In the genomic region with DNA sequence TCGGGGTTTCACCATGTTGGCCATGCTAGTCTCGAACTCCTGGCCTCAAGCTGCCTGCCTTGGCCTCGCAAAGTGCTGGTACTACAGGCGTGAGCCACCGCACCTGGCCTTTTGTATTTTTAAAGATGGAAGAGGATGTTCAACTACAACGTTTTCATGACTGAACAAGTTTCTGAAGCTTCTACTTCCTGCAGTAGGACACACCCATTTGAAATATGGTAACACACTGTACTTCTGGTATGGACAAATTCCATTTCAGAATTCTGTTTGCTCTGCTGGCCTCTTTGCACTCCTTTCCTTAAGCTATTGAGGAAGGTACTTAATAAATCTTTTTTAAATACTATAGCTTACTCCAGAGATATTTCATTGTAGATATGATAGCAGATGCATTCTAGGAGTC, we compare ENCODE assay signal across 20 cellular contexts. TPM values are rescaled to one million over a fixed set of nuclear protein-coding genes. Genes with fewer than 3 reads are reported as not detected.
DNase-seq lines count a peak whose midpoint lies in the region; ATAC-seq and TF ChIP-seq lines count a peak whose summit lies in the region.
"Had no signal": no experiment of that assay in that cellular context is flagged by ENCODE, and none has a peak within 500 bp of the region (broad histone marks: within the 10 kb centered on the region; RNA-seq: fewer than 3 reads in every experiment).

No MANE protein-coding gene starts in this region.

- DNase-seq in activated CD4-positive, alpha-beta T cell treated with anti-CD3 and anti-CD28 coated beads, Interleukin-2, amount 10 ng/mL, durations not matched to agents 7 days and 5 days, result no peak
- no peak for DNase-seq in activated CD4-positive, alpha-beta T cell treated with anti-CD3 and anti-CD28 coated beads for 48 hours
- DNase-seq in RWPE2 (ENCODE audit: low spot score) (no peak), esophagus squamous epithelium (lab: John Stamatoyannopoulos, UW) (no peak), smooth muscle cell (lab: John Stamatoyannopoulos, UW; ENCODE audit: unreplicated experiment) (no peak), dermis blood vessel endothelial cell (no peak), GM13976 (ENCODE audit: low spot score) (no peak)
- DNase-seq: DMS79 treated with DMSO at 0.1 percent for 48 hours, GM23248, HCEC 1CT, Karpas-422, NCI-H1092 treated with DMSO at 0.1 percent for 48 hours, NCI-H2081, NCI-H2171 treated with DMSO at 0.1 percent for 48 hours, NCI-H446, NCI-H69, SHP77 treated with DMSO at 0.1 percent for 48 hours had no signal

- H3K4me3 ChIP-seq in RWPE2 (ENCODE audit: severe bottlenecking), result no peak overlapping the region
- no peak overlapping the region for H3K4me3 ChIP-seq in esophagus squamous epithelium
- H3K4me3 ChIP-seq in smooth muscle cell, result no peak overlapping the region
- H3K4me3 ChIP-seq in gastroesophageal sphincter, result no peak overlapping the region
- H3K4me3 ChIP-seq: GM23248 had no signal

- H3K9me3 Mint-ChIP-seq in activated CD4-positive, alpha-beta T cell treated with anti-CD3 and anti-CD28 coated beads, Interleukin-2, amount 10 ng/mL, durations not matched to agents 7 days and 5 days, result peaks cover 2% of the 10 kb centered on the region
- H3K9me3 Mint-ChIP-seq: IgD-negative memory B cell had no signal

- CTCF ChIA-PET in activated CD4-positive, alpha-beta T cell treated with anti-CD3 and anti-CD28 coated beads, Interleukin-2, amount 10 ng/mL, durations not matched to agents 7 days and 5 days (lab: Charles Lee), result interaction anchor here (1.9 kb wide), 1 partner anchor 11 kb away, joined by 6 read pairs; the partner anchor contains the start of gene CDK1

- no peaks in the 10 kb centered on the region for H3F3A ChIP-seq in smooth muscle cell (ENCODE audit: low read depth)

- no peaks in the 10 kb centered on the region for H3K36me3 ChIP-seq in RWPE2 (ENCODE audit: low read depth)
- H3K36me3 ChIP-seq in esophagus squamous epithelium, result no peaks in the 10 kb centered on the region
- H3K36me3 ChIP-seq in smooth muscle cell (ENCODE audit: low read depth), result no peaks in the 10 kb centered on the region
- H3K36me3 ChIP-seq in gastroesophageal sphincter, result no peaks in the 10 kb centered on the region

- no peak overlapping the region for H3K4me2 ChIP-seq in smooth muscle cell

- H3K79me2 ChIP-seq in smooth muscle cell (ENCODE audit: low read depth), result no peaks in the 10 kb centered on the region

- ATAC-seq in RWPE2 (ENCODE audit: low read depth) (peak; percentile 80), gastroesophageal sphincter (no peak)

- TF ChIP-seq POLR2A in esophagus squamous epithelium (IDR thresholded peaks at IDR 0.05) (no peak), gastroesophageal sphincter (IDR thresholded peaks at IDR 0.05) (no peak)

- H3K9me3 ChIP-seq in RWPE2 (ENCODE audit: severe bottlenecking) (no peaks in the 10 kb centered on the region), esophagus squamous epithelium (peaks cover 0 to 1% (median 0%) of the 10 kb centered on the region in 3 donors), smooth muscle cell (replicated peaks; ENCODE audit: low read depth) (no peaks in the 10 kb centered on the region), gastroesophageal sphincter (no peaks in the 10 kb centered on the region)

- TF ChIP-seq EP300 in gastroesophageal sphincter (IDR thresholded peaks at IDR 0.05), result no peak

- H2AFZ ChIP-seq in smooth muscle cell (ENCODE audit: low read depth), result peak overlapping the region; percentile 15
- H2AFZ ChIP-seq: GM23248 had no signal

- H3K27me3 Mint-ChIP-seq in activated CD4-positive, alpha-beta T cell treated with anti-CD3 and anti-CD28 coated beads, Interleukin-2, amount 10 ng/mL, durations not matched to agents 7 days and 5 days, result no peaks in the 10 kb centered on the region
- H3K27me3 Mint-ChIP-seq: IgD-negative memory B cell had no signal

- no peak overlapping the region for H3K4me3 Mint-ChIP-seq in activated CD4-positive, alpha-beta T cell treated with anti-CD3 and anti-CD28 coated beads, Interleukin-2, amount 10 ng/mL, durations not matched to agents 7 days and 5 days
- H3K4me3 Mint-ChIP-seq: IgD-negative memory B cell had no signal

- in situ Hi-C loops in GM13976 (cut with MboI; ENCODE audit: low sequenced_read_pairs, unreplicated experiment), result no loop called here

- H4K20me1 ChIP-seq in smooth muscle cell (ENCODE audit: low read depth), result no peaks in the 10 kb centered on the region

- intact Hi-C loops in esophagus squamous epithelium (cut with DNase I), result no loop called here

- H3K27me3 ChIP-seq in RWPE2 (ENCODE audit: insufficient read depth, poor library complexity, severe bottlenecking), result no peaks in the 10 kb centered on the region
- no peaks in the 10 kb centered on the region for H3K27me3 ChIP-seq in esophagus squamous epithelium
- no peaks in the 10 kb centered on the region for H3K27me3 ChIP-seq in smooth muscle cell (ENCODE audit: low read depth)
- H3K27me3 ChIP-seq in gastroesophageal sphincter, result no peaks in the 10 kb centered on the region

- POLR2A ChIA-PET in activated CD4-positive, alpha-beta T cell treated with anti-CD3 and anti-CD28 coated beads, Interleukin-2, amount 10 ng/mL, durations not matched to agents 7 days and 5 days (lab: Charles Lee), result no interaction called here

- no peak overlapping the region for H3K9ac ChIP-seq in smooth muscle cell (ENCODE audit: low read depth)
- H3K9ac ChIP-seq: GM23248 had no signal

- H3K27ac ChIP-seq in RWPE2 (ENCODE audit: poor library complexity, severe bottlenecking) (peak overlapping the region; percentile 75), esophagus squamous epithelium (peak overlapping the region; percentile 67 to 73 (median 69)), smooth muscle cell (ENCODE audit: low read depth) (no peak overlapping the region), gastroesophageal sphincter (no peak overlapping the region)
- H3K27ac ChIP-seq: 22Rv1, GM23248 had no signal

- WGBS in esophagus squamous epithelium, 2 donors, result 60 to 61% methylated on average over 5 of the region's 6 CpGs
- whole genome bisulfite sequencing in smooth muscle cell (ENCODE audit: low lambda C conversion rate), result 89% methylated on average over 6 of the region's 6 CpGs
- 60 to 80% methylated on average over 1 to 5 of the region's 6 CpGs for WGBS in gastroesophageal sphincter (ENCODE audit: low coverage in 1 of 2), 2 donors

- H3K4me1 Mint-ChIP-seq in activated CD4-positive, alpha-beta T cell treated with anti-CD3 and anti-CD28 coated beads, Interleukin-2, amount 10 ng/mL, durations not matched to agents 7 days and 5 days, result peaks cover 20% of the 10 kb centered on the region

- H3K4me1 ChIP-seq in RWPE2 (ENCODE audit: insufficient read depth, poor library complexity, severe bottlenecking) (peaks cover 21% of the 10 kb centered on the region), esophagus squamous epithelium (peaks cover 0 to 9% (median 0%) of the 10 kb centered on the region in 3 donors), smooth muscle cell (ENCODE audit: low read depth) (no peaks in the 10 kb centered on the region), gastroesophageal sphincter (no peaks in the 10 kb centered on the region)

- H3K27ac Mint-ChIP-seq in activated CD4-positive, alpha-beta T cell treated with anti-CD3 and anti-CD28 coated beads, Interleukin-2, amount 10 ng/mL, durations not matched to agents 7 days and 5 days, result peak overlapping the region; percentile 21

- TF ChIP-seq CTCF in RWPE2 (IDR thresholded peaks at IDR 0.05; ENCODE audit: poor library complexity, severe bottlenecking), result no peak
- no peak for TF ChIP-seq CTCF in esophagus squamous epithelium (IDR thresholded peaks at IDR 0.05)
- no peak for TF ChIP-seq CTCF in smooth muscle cell (IDR thresholded peaks at IDR 0.05; ENCODE audit: borderline replicate concordance, insufficient read depth, poor library complexity, severe bottlenecking)
- TF ChIP-seq CTCF in GM13976 (IDR thresholded peaks at IDR 0.05; ENCODE audit: borderline replicate concordance, control extremely low read depth, extremely low read depth, insufficient read depth, missing control alignments), result no peak
- no peak for TF ChIP-seq CTCF in gastroesophageal sphincter (IDR thresholded peaks at IDR 0.05)

- H3K36me3 Mint-ChIP-seq in activated CD4-positive, alpha-beta T cell treated with anti-CD3 and anti-CD28 coated beads, Interleukin-2, amount 10 ng/mL, durations not matched to agents 7 days and 5 days (ENCODE audit: low read depth), result peaks cover 3% of the 10 kb centered on the region
- H3K36me3 Mint-ChIP-seq: IgD-negative memory B cell had no signal

RNA-seq across cellular contexts. Expression of gene CDK1, which starts 10.9 kb away (rescaled TPM):
- total RNA-seq in activated CD4-positive, alpha-beta T cell treated with anti-CD3 and anti-CD28 coated beads, Interleukin-2, amount 10 ng/mL, durations not matched to agents 7 days and 5 days, result 100 to 1,000 TPM; 127 to 132 TPM
- total RNA-seq in esophagus squamous epithelium (10 to 100 TPM; 10.2 to 50.4 (median 31.0) TPM), smooth muscle cell (55.3 and 56.5 TPM in 2 replicates), dermis blood vessel endothelial cell (38.8 and 100 TPM in 2 replicates), gastroesophageal sphincter (1 to 10 TPM in 2 of 4 donors, under 1 TPM in 2; 0.40 to 6.9 (median 1.3) TPM)
- polyA plus RNA-seq in smooth muscle cell, result 44.0 and 46.6 TPM in 2 replicates

Comparison
In these comparisons a context has a peak if more than half of its experiments do, and no peak if none do; other contexts are left out.
1. H3K27ac ChIP-seq: peak in RWPE2 (single experiment) and esophagus squamous epithelium (4 of 4); none in smooth muscle cell (single experiment) and gastroesophageal sphincter (0 of 4).